15 cellular contexts compared by ENCODE assay signal in genomic region chr3:37907371-37907770, GRCh38. TPM values are rescaled to one million over a fixed set of nuclear protein-coding genes. Genes with fewer than 3 reads are reported as not detected.
A peak's percentile ranks its signal among the peaks of the same experiment; 100 is the strongest.
DNase-seq lines count a peak whose midpoint lies in the region; ATAC-seq, FAIRE-seq and TF ChIP-seq lines count a peak whose summit lies in the region.
"Had no signal": no experiment of that assay in that cellular context is flagged by ENCODE, and none has a peak within 500 bp of the region (broad histone marks: within the 10 kb centered on the region; RNA-seq: fewer than 3 reads in every experiment).

No MANE protein-coding gene starts in this region.

- peaks cover 84% of the 10 kb centered on the region for H3K4me1 Mint-ChIP-seq in neural crest cell

- H3K36me3 ChIP-seq in OCI-LY7 (ENCODE audit: insufficient read depth, low read length) (no peaks in the 10 kb centered on the region), uterus (no peaks in the 10 kb centered on the region), Karpas-422 (ENCODE audit: insufficient read depth, low read length) (no peaks in the 10 kb centered on the region)
- H3K36me3 ChIP-seq: BE2C had no signal

- POLR2A ChIA-PET in OCI-LY7 (lab: Charles Lee), result interaction anchor here (0.6 kb wide), 1 partner anchor 1481 kb away, joined by 3 read pairs; no protein-coding TSS in a partner anchor

- H3K4me1 ChIP-seq in OCI-LY7 (ENCODE audit: insufficient read depth, low read length, poor library complexity, severe bottlenecking) (peaks cover 77% of the 10 kb centered on the region), uterus (peaks cover 13 to 16% of the 10 kb centered on the region in 2 donors), Karpas-422 (ENCODE audit: low read length) (no peaks in the 10 kb centered on the region)

- H3K27ac Mint-ChIP-seq in neural crest cell (ENCODE audit: unreplicated experiment), result peak overlapping the region; percentile 7

- CTCF ChIA-PET in OCI-LY7 (lab: Charles Lee; ENCODE audit: unreplicated experiment), result no interaction called here

- H3K4me3 Mint-ChIP-seq in neural crest cell, result peak overlapping the region; percentile 32
- H3K4me3 Mint-ChIP-seq: central memory CD8-positive, alpha-beta T cell had no signal

- no peaks in the 10 kb centered on the region for H3K27me3 Mint-ChIP-seq in neural crest cell (ENCODE audit: low read depth)

- ATAC-seq in GM19035 (IDR thresholded peaks at IDR 0.05; ENCODE audit: unreplicated experiment) (peak; percentile 2), GM18868 (IDR thresholded peaks at IDR 0.05; ENCODE audit: unreplicated experiment) (no peak)
- ATAC-seq: left lobe of liver had no signal

- H3K27me3 ChIP-seq in uterus (no peaks in the 10 kb centered on the region), Karpas-422 (ENCODE audit: low read length) (no peaks in the 10 kb centered on the region)
- H3K27me3 ChIP-seq: BE2C had no signal

- no peaks in the 10 kb centered on the region for H3K9me2 ChIP-seq in OCI-LY7 (ENCODE audit: insufficient read depth, low read length)
- no peaks in the 10 kb centered on the region for H3K9me2 ChIP-seq in Karpas-422 (replicated peaks; ENCODE audit: insufficient read depth, low read length)

- intact Hi-C loops in OCI-LY7 (cut with micrococcal nuclease; ENCODE audit: unreplicated experiment), result no loop called here
- intact Hi-C loops in uterus (cut with DNase I; ENCODE audit: low total_unique reads), result no loop called here

- peak overlapping the region; percentile 55 for H3K4me3 ChIP-seq in OCI-LY7 (ENCODE audit: low read depth, low read length, poor library complexity, severe bottlenecking)
- no peak overlapping the region for H3K4me3 ChIP-seq in coronary artery
- H3K4me3 ChIP-seq in uterus, result no peak overlapping the region
- no peak overlapping the region for H3K4me3 ChIP-seq in Karpas-422 (ENCODE audit: low read length)

- H3K79me2 ChIP-seq in OCI-LY7 (ENCODE audit: insufficient read depth, low read depth, low read length) (no peaks in the 10 kb centered on the region), Karpas-422 (ENCODE audit: low read length) (no peaks in the 10 kb centered on the region)

- H3K9me3 ChIP-seq in OCI-LY7 (ENCODE audit: low read length) (no peaks in the 10 kb centered on the region), uterus (no peaks in the 10 kb centered on the region), Karpas-422 (ENCODE audit: low read length) (no peaks in the 10 kb centered on the region)
- H3K9me3 ChIP-seq: BE2C had no signal

- H3K4me2 ChIP-seq in OCI-LY7 (ENCODE audit: low read length) (peak overlapping the region; percentile 71), Karpas-422 (ENCODE audit: low read depth, low read length, poor library complexity, severe bottlenecking) (no peak overlapping the region)

- H3K36me3 Mint-ChIP-seq in neural crest cell (ENCODE audit: low read depth), result peaks cover 5% of the 10 kb centered on the region

- H3K9me3 Mint-ChIP-seq in neural crest cell, result no peaks in the 10 kb centered on the region
- H3K9me3 Mint-ChIP-seq: central memory CD8-positive, alpha-beta T cell had no signal

- FAIRE-seq in H54 (lab: Jason Lieb, UNC), result no peak
- FAIRE-seq: endothelial cell of umbilical vein, H1 had no signal

- TF ChIP-seq CTCF in OCI-LY7 (conservative IDR thresholded peaks at IDR 0.05; ENCODE audit: low read length) (no peak), coronary artery (IDR thresholded peaks at IDR 0.05) (no peak), neural crest cell (conservative IDR thresholded peaks at IDR 0.05) (no peak), uterus (IDR thresholded peaks at IDR 0.05) (no peak)

- BruUV-seq in OCI-LY7 (replicated peaks; lab: Mats Ljungman, UMichigan), result no TSS peak

- TF ChIP-seq POLR2A in uterus (IDR thresholded peaks at IDR 0.05) (no peak), H54 (IDR thresholded peaks at IDR 0.05; ENCODE audit: low read depth, low read length) (no peak)

- H3K9ac ChIP-seq in Karpas-422 (ENCODE audit: low read length), result no peak overlapping the region

- peak overlapping the region; percentile 89; the same call in 1 of the 2 replicates for H2AFZ ChIP-seq in OCI-LY7 (ENCODE audit: low read length)
- H2AFZ ChIP-seq in Karpas-422 (ENCODE audit: low read length), result no peak overlapping the region

- H4K20me1 ChIP-seq in OCI-LY7 (ENCODE audit: insufficient read depth, low read length) (no peaks in the 10 kb centered on the region), Karpas-422 (ENCODE audit: insufficient read depth, low read depth, low read length) (no peaks in the 10 kb centered on the region)

- peak overlapping the region; percentile 94 for H3K27ac ChIP-seq in OCI-LY7 (ENCODE audit: low read depth, low read length, poor library complexity, severe bottlenecking)
- H3K27ac ChIP-seq in coronary artery, result peak overlapping the region; percentile 73 to 84
- no peak overlapping the region for H3K27ac ChIP-seq in uterus
- H3K27ac ChIP-seq in Karpas-422 (ENCODE audit: low read length), result no peak overlapping the region

- DNase-seq in OCI-LY7 (ENCODE audit: low spot score), result peak; percentile 31
- no peak for DNase-seq in coronary artery (ENCODE audit: low spot score)
- DNase-seq in neural crest cell (ENCODE audit: low read depth, low spot score), result no peak
- DNase-seq in uterus, result no peak
- no peak for DNase-seq in H54 (ENCODE audit: insufficient read length, low spot score)
- DNase-seq in Karpas-422, result no peak
- DNase-seq: BE2C, NCI-H526 treated with DMSO at 0.1 percent for 48 hours, SW 1271 had no signal

RNA-seq across cellular contexts. Expression of gene CTDSPL, which starts 45.7 kb away (rescaled TPM):
- 0.28 and 0.38 TPM in 2 replicates for total RNA-seq in OCI-LY7 (2014; rRNA removed; shearing (Covaris generic))
- total RNA-seq in OCI-LY7 (2022) (not detected in 2 replicates), neural crest cell (36.8 and 42.2 TPM in 2 replicates), uterus (10 to 100 TPM in 3 of 4 donors, 1 to 10 TPM in 1; 6.4 to 55.9 (median 28.7) TPM)
- not detected in 2 replicates for total RNA-seq in Karpas-422 (2014; rRNA removed; shearing (Covaris generic); ENCODE audit: low replicate concordance)

Comparison
In these comparisons a context has a peak if more than half of its experiments do, and no peak if none do; other contexts are left out.
1. H3K27ac ChIP-seq: peak in OCI-LY7 (single experiment) and coronary artery (2 of 2); none in uterus (0 of 2) and Karpas-422 (single experiment).